In genomic region chr1:171485375-171486047, GRCh38 we compare ENCODE assay signal across 8 cellular contexts. TPM values are rescaled to one million over a fixed set of nuclear protein-coding genes. Genes with fewer than 3 reads are reported as not detected.
DNase-seq lines count a peak whose midpoint lies in the region; ATAC-seq and TF ChIP-seq lines count a peak whose summit lies in the region.

Gene PRRC2C (plus strand): TSS chr1:171485530. CDS start chr1:171512089, 26,559 bp downstream.

- H3K27ac ChIP-seq in thoracic aorta = peak within 1 kb of the TSS; percentile 99 to 100

- H3K4me3 Mint-ChIP-seq in HFFc6 = peak within 1 kb of the TSS; percentile 90

- H3K36me3 ChIP-seq in GM06990 (ENCODE audit: control insufficient read depth, insufficient read depth, low read length) = no peaks in the 10 kb centered on the region
- no peaks in the 10 kb centered on the region for H3K36me3 ChIP-seq in thoracic aorta

- peak; percentile 95 for DNase-seq in GM06990 (ENCODE audit: extremely low read depth, insufficient read length)
- peak; percentile 97 for DNase-seq in HFFc6
- peak; percentile 97 for DNase-seq in NB4 (ENCODE audit: low read depth)
- peak; percentile 86 to 95 for DNase-seq in activated naive CD4-positive, alpha-beta T cell treated with anti-CD3 and anti-CD28 coated beads, Interleukin-2, amount 50 U/mL, for 72 hours (ENCODE audit: low spot score in 2 of 2)
- DNase-seq in glomerular endothelial cell (ENCODE audit: extremely low read depth, low read depth, low spot score) = peak; percentile 82
- peak; percentile 83 for DNase-seq in omental fat pad (ENCODE audit: low spot score)
- peak; percentile 89 for DNase-seq in thoracic aorta (ENCODE audit: low spot score)

- peak within 1 kb of the TSS; percentile 93 for H3K27ac Mint-ChIP-seq in HFFc6
- peak within 1 kb of the TSS; percentile 100 for H3K27ac Mint-ChIP-seq in activated naive CD4-positive, alpha-beta T cell treated with anti-CD3 and anti-CD28 coated beads, Interleukin-2, amount 50 U/mL, for 72 hours

- no peaks in the 10 kb centered on the region for H3K9me3 ChIP-seq in thoracic aorta

- ATAC-seq in SK-N-SH treated with all-trans-retinoic acid at 6 μM for 48 hours (peak; percentile 97), omental fat pad (ENCODE audit: low FRiP score) (peak; percentile 97), thoracic aorta (ENCODE audit: insufficient number of reproducible peaks, low FRiP score, low read depth) (peak; percentile 99)
- ATAC-seq in activated naive CD4-positive, alpha-beta T cell treated with anti-CD3 and anti-CD28 coated beads, Interleukin-2, amount 50 U/mL, for 72 hours = peak; percentile 92 to 94

- no peaks in the 10 kb centered on the region for H3K27me3 ChIP-seq in GM06990 (replicated peaks; ENCODE audit: control insufficient read depth, insufficient read depth, low read length)
- H3K27me3 ChIP-seq in thoracic aorta (replicated peaks; ENCODE audit: insufficient read depth) = no peaks in the 10 kb centered on the region

- TF ChIP-seq CTCF in GM06990 (IDR thresholded peaks at IDR 0.05; ENCODE audit: insufficient read depth, low read length, poor library complexity, severe bottlenecking) = peak; percentile 83
- peak; percentile 80 for TF ChIP-seq CTCF in HFFc6 (IDR thresholded peaks at IDR 0.05)
- peak; percentile 61 for TF ChIP-seq CTCF in NB4 (IDR thresholded peaks at IDR 0.05; ENCODE audit: low read depth, low read length)
- peak in 1 of 3 donors; percentile 63 for TF ChIP-seq CTCF in omental fat pad (IDR thresholded peaks at IDR 0.05)
- TF ChIP-seq CTCF in thoracic aorta (IDR thresholded peaks at IDR 0.05) = peak; percentile 64

- no peaks in the 10 kb centered on the region for H3K9me3 Mint-ChIP-seq in HFFc6
- no peaks in the 10 kb centered on the region for H3K9me3 Mint-ChIP-seq in activated naive CD4-positive, alpha-beta T cell treated with anti-CD3 and anti-CD28 coated beads, Interleukin-2, amount 50 U/mL, for 72 hours

- H3K4me1 Mint-ChIP-seq in HFFc6 (ENCODE audit: low read depth) = peaks cover 44% of the 10 kb centered on the region

- H3K4me3 ChIP-seq in GM06990 (replicated peaks; ENCODE audit: low read depth, low read length) = peak within 1 kb of the TSS; percentile 99
- H3K4me3 ChIP-seq in NB4 (ENCODE audit: low read depth, low read length) = peak within 1 kb of the TSS; percentile 98
- peak within 1 kb of the TSS; percentile 91 for H3K4me3 ChIP-seq in thoracic aorta

- TF ChIP-seq POLR2A in NB4 (IDR thresholded peaks at IDR 0.05; ENCODE audit: extremely low read depth, insufficient read length) = peak; percentile 88

- peaks cover 25 to 46% of the 10 kb centered on the region in 2 donors for H3K4me1 ChIP-seq in thoracic aorta (ENCODE audit: control insufficient read depth in 1 of 2, low read depth in 2 of 2)

- no peaks in the 10 kb centered on the region for H3K27me3 Mint-ChIP-seq in HFFc6 (ENCODE audit: insufficient read depth)

- H3K36me3 Mint-ChIP-seq in HFFc6 (ENCODE audit: low read depth) = peaks cover 20% of the 10 kb centered on the region
- H3K36me3 Mint-ChIP-seq in activated naive CD4-positive, alpha-beta T cell treated with anti-CD3 and anti-CD28 coated beads, Interleukin-2, amount 50 U/mL, for 72 hours = peaks cover 19 to 23% of the 10 kb centered on the region in 2 donors

TF ChIP-seq in SK-N-SH treated with all-trans-retinoic acid at 6 μM for 48 hours, 23 proteins besides CTCF, POLR2A, EP300 and RAD21:
- TF ChIP-seq ESRRG (CRISPR knock-in tag; IDR thresholded peaks at IDR 0.05) (no peak), CSDC2 (CRISPR knock-in tag; IDR thresholded peaks at IDR 0.05) (no peak), ARNTL (CRISPR knock-in tag; IDR thresholded peaks at IDR 0.05; ENCODE audit: borderline replicate concordance, low read depth) (no peak), PATZ1 (CRISPR knock-in tag; IDR thresholded peaks at IDR 0.05; ENCODE audit: borderline replicate concordance) (peak; percentile 64; the same call in 1 of the 2 replicates), TOX (CRISPR knock-in tag; IDR thresholded peaks at IDR 0.05; ENCODE audit: borderline replicate concordance) (no peak), ISL1 (CRISPR knock-in tag; IDR thresholded peaks at IDR 0.05) (no peak), ZFP3 (CRISPR knock-in tag; IDR thresholded peaks at IDR 0.05) (no peak)

RNA-seq across cellular contexts. Expression of gene PRRC2C, which starts in this region (rescaled TPM):
- total RNA-seq in HFFc6 (2021; fragmentation: NEBNext Ultra II Directional; extraction: Animal tissue kit (Norgen Biotek cat#: 25700)) = 100 to 1,000 TPM; 125 to 144 (median 136) TPM
- 100 to 1,000 TPM; 211 to 248 TPM for total RNA-seq in activated naive CD4-positive, alpha-beta T cell treated with anti-CD3 and anti-CD28 coated beads, Interleukin-2, amount 50 U/mL, for 72 hours
- total RNA-seq in glomerular endothelial cell (97.8 and 140 TPM in 2 replicates), omental fat pad (100 to 1,000 TPM in 2 of 4 donors, 10 to 100 TPM in 2; 83.9 to 130 (median 97.2) TPM), thoracic aorta (100 to 1,000 TPM in 1 of 2 donors, 10 to 100 TPM in 1; 73.9 to 127 TPM)

Comparison
In these comparisons a context has a peak if more than half of its experiments do, and no peak if none do; other contexts are left out.
1. Peak in every context shown above with its lines: DNase-seq, ATAC-seq, H3K4me3 ChIP-seq and H3K27ac ChIP-seq.